In the genomic region with DNA sequence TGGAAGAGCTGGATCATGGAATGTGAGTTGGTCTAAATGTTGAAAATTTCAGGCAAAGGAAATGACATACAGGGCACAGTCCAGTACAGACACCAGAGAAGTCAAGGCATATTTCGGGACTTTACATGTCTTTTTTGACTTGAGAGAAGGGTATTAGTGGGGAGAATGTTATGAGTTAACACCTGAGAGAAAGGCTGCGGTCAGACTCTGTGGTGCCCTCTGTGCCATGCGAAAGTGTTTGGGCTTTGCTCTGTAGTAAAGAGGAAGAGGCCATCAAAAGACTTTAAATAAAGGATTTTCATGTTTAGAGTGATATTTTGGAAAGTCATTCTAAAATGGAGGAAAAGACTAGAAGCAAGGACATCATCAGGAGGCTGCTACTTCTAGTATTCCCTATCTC, we compare ENCODE assay signal across 6 cellular contexts.
"Had no signal": no experiment of that assay in that cellular context is flagged by ENCODE, and none has a peak within 500 bp of the region (broad histone marks: within the 10 kb centered on the region; RNA-seq: fewer than 3 reads in every experiment).

No MANE protein-coding gene starts in this region.

- H3K4me3 ChIP-seq: K562 had no signal

- DNase-seq: IMR-90, KBM-7, KG1 had no signal

- ATAC-seq: HepG2, K562 had no signal

- H3K27ac ChIP-seq: HL-60 had no signal
